24 cellular contexts compared by ENCODE assay signal in the genomic region with DNA sequence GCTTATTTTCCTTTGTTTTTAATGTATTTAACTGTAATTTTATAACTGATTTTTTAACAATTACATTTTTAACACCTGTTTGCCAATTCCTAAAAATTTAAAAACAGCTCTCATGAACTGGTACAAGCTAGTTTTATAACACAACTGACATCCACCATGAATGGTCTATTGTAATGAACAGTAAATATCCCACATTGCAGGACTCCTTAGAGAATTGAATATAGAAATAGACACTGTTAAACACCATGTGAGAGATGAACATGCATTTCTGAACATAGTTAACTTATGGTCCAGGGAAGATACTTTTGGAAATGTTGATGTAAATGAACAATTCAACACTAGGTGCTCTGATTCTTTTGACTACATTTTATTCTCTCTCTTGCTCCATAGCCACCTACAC.
"Had no signal": no experiment of that assay in that cellular context is flagged by ENCODE, and none has a peak within 500 bp of the region (broad histone marks: within the 10 kb centered on the region; RNA-seq: fewer than 3 reads in every experiment).

No MANE protein-coding gene starts in this region.

- H3K27ac ChIP-seq: colonic mucosa, coronary artery, dorsolateral prefrontal cortex, epithelial cell of prostate, esophagus muscularis mucosa, esophagus squamous epithelium, foreskin keratinocyte, gastrocnemius medialis, gastroesophageal sphincter, heart left ventricle, heart right ventricle had no signal

- H3K27ac Mint-ChIP-seq: dendritic cell treated with granulocyte-macrophage colony-stimulating factor and Interleukin-4, amounts not matched to agents 40 ng/mL and 50 ng/mL, for 4 days; effector memory CD8-positive, alpha-beta T cell; endodermal cell had no signal

- H3K4me3 Mint-ChIP-seq: dendritic cell treated with granulocyte-macrophage colony-stimulating factor and Interleukin-4, amounts not matched to agents 40 ng/mL and 50 ng/mL, for 4 days; effector memory CD8-positive, alpha-beta T cell; endodermal cell had no signal

- H3K4me3 ChIP-seq: colonic mucosa, coronary artery, dorsolateral prefrontal cortex, esophagus muscularis mucosa, esophagus squamous epithelium, gastrocnemius medialis, gastroesophageal sphincter, heart left ventricle, heart right ventricle had no signal

- DNase-seq: colonic mucosa; cortex of kidney; dermis blood vessel endothelial cell; dorsolateral prefrontal cortex; effector CD4-positive, alpha-beta T cell; effector CD8-positive, alpha-beta T cell; effector memory CD4-positive, alpha-beta T cell; effector memory CD8-positive, alpha-beta T cell; endodermal cell; erythroblast; esophagus squamous epithelium; foreskin fibroblast; foreskin keratinocyte; foreskin melanocyte; gastrocnemius medialis; glutamatergic neuron; heart left ventricle; heart right ventricle had no signal

- H3K27me3 ChIP-seq: colonic mucosa, dorsolateral prefrontal cortex, esophagus muscularis mucosa, esophagus squamous epithelium, foreskin keratinocyte, gastrocnemius medialis, gastroesophageal sphincter, heart left ventricle, heart right ventricle had no signal

- H3K4me1 Mint-ChIP-seq: endodermal cell had no signal

- H3K27me3 Mint-ChIP-seq: dendritic cell treated with granulocyte-macrophage colony-stimulating factor and Interleukin-4, amounts not matched to agents 40 ng/mL and 50 ng/mL, for 4 days had no signal

- ATAC-seq: effector memory CD8-positive, alpha-beta T cell; esophagus mucosa; foreskin keratinocyte; gastrocnemius medialis; gastroesophageal sphincter; heart left ventricle; heart right ventricle had no signal

- H3K9me3 Mint-ChIP-seq: dendritic cell treated with granulocyte-macrophage colony-stimulating factor and Interleukin-4, amounts not matched to agents 40 ng/mL and 50 ng/mL, for 4 days; effector memory CD8-positive, alpha-beta T cell; endodermal cell had no signal

- H3K9me3 ChIP-seq: colonic mucosa, esophagus muscularis mucosa, esophagus squamous epithelium, gastrocnemius medialis, gastroesophageal sphincter, heart left ventricle, heart right ventricle had no signal

- H3K4me1 ChIP-seq: colonic mucosa, esophagus muscularis mucosa, foreskin keratinocyte, gastrocnemius medialis, gastroesophageal sphincter, heart left ventricle, heart right ventricle had no signal

- H3K36me3 ChIP-seq: colonic mucosa, esophagus squamous epithelium, gastrocnemius medialis had no signal
